1 cellular context compared by ENCODE assay signal in the genomic region with DNA sequence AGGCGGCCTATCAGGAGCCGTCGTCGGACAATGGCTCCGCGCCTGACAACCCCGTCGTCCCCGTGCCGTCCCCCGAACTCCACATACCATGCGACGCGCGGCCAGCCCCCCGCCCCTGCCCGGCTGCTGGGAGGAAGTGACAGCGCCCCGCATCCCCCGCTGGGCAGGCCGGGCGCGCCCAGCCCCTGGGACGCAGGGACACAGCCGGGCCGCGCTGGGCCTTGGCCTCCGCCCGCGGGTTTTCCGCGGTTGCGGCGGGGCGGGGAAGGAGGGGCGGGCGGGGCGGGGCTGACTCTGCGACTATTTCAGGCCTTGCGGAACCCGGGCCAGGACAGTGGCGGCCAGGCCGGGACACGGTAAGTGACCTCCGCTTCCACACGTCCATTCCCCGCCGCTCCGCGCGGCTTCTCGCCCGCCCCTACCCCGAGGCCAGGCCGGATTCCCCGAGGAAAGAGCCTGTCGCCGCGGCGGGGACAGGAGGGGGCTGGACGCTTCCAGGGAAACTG.
TF ChIP-seq lines count a peak whose summit lies in the region.

A gene with protein sequence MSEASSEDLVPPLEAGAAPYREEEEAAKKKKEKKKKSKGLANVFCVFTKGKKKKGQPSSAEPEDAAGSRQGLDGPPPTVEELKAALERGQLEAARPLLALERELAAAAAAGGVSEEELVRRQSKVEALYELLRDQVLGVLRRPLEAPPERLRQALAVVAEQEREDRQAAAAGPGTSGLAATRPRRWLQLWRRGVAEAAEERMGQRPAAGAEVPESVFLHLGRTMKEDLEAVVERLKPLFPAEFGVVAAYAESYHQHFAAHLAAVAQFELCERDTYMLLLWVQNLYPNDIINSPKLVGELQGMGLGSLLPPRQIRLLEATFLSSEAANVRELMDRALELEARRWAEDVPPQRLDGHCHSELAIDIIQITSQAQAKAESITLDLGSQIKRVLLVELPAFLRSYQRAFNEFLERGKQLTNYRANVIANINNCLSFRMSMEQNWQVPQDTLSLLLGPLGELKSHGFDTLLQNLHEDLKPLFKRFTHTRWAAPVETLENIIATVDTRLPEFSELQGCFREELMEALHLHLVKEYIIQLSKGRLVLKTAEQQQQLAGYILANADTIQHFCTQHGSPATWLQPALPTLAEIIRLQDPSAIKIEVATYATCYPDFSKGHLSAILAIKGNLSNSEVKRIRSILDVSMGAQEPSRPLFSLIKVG (plus strand): TSS at position 334 of the 506 bp plus-strand sequence. CDS start 2,997 bp downstream, outside the sequence.

TF ChIP-seq in GM12878, 131 proteins besides CTCF, POLR2A, EP300 and RAD21:
- TF ChIP-seq SPI1 (IDR thresholded peaks at IDR 0.05; ENCODE audit: borderline replicate concordance, insufficient read depth, low read depth, low read length) (peak; percentile 2; the same call in 1 of the 2 replicates), DPF2 (IDR thresholded peaks at IDR 0.05) (no peak), NR2F1 (conservative IDR thresholded peaks at IDR 0.05) (0 out of 2 replicates have a peak, but pooled peaks have one; percentile 2), POLR2AphosphoS5 (IDR thresholded peaks at IDR 0.05; ENCODE audit: low read length) (peak; percentile 41; the same call in 1 of the 2 replicates), BHLHE40 (IDR thresholded peaks at IDR 0.05; ENCODE audit: borderline replicate concordance in 1 of 2, low read depth in 2 of 2, low read length in 1 of 2) (peak in 1 of 2 experiments; percentile 55; a peak in 2 of 4 replicates), RUNX3 (IDR thresholded peaks at IDR 0.05; ENCODE audit: low read length) (0 out of 2 replicates have a peak, but pooled peaks have one; percentile 8), IRF4 (IDR thresholded peaks at IDR 0.05; ENCODE audit: low read depth, low read length) (no peak), TARDBP (IDR thresholded peaks at IDR 0.05; ENCODE audit: borderline replicate concordance) (no peak), ZNF207 (IDR thresholded peaks at IDR 0.05; ENCODE audit: borderline replicate concordance) (no peak)
- TF ChIP-seq, protein P1, sequence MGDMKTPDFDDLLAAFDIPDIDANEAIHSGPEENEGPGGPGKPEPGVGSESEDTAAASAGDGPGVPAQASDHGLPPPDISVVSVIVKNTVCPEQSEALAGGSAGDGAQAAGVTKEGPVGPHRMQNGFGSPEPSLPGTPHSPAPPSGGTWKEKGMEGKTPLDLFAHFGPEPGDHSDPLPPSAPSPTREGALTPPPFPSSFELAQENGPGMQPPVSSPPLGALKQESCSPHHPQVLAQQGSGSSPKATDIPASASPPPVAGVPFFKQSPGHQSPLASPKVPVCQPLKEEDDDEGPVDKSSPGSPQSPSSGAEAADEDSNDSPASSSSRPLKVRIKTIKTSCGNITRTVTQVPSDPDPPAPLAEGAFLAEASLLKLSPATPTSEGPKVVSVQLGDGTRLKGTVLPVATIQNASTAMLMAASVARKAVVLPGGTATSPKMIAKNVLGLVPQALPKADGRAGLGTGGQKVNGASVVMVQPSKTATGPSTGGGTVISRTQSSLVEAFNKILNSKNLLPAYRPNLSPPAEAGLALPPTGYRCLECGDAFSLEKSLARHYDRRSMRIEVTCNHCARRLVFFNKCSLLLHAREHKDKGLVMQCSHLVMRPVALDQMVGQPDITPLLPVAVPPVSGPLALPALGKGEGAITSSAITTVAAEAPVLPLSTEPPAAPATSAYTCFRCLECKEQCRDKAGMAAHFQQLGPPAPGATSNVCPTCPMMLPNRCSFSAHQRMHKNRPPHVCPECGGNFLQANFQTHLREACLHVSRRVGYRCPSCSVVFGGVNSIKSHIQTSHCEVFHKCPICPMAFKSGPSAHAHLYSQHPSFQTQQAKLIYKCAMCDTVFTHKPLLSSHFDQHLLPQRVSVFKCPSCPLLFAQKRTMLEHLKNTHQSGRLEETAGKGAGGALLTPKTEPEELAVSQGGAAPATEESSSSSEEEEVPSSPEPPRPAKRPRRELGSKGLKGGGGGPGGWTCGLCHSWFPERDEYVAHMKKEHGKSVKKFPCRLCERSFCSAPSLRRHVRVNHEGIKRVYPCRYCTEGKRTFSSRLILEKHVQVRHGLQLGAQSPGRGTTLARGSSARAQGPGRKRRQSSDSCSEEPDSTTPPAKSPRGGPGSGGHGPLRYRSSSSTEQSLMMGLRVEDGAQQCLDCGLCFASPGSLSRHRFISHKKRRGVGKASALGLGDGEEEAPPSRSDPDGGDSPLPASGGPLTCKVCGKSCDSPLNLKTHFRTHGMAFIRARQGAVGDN (IDR thresholded peaks at IDR 0.05): peak; percentile 89
